In the genomic region with DNA sequence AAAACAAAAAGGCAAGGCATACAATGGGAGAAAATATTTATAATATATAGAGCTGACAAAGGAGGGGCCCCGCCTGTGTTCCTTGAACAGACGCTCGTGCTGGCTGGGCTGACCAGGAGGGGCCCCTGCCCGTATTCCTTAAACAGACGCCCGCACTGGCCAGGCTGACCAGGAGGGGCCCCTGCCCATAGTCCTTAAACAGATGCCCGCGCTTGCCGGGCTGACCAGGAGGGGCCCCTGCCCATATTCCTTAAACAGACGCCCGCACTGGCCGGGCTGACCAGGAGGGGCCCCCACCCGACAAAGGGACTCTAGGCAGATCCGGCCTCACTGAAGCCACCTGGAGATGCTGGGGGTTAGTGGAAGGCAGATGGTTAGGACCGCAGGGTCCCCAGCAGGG, we compare ENCODE assay signal across 1 cellular context.
TF ChIP-seq lines count a peak whose summit lies in the region.

No MANE protein-coding gene starts in this region.

TF ChIP-seq in GM23338, 12 proteins besides CTCF, POLR2A, EP300 and RAD21 (continued from another document):
- TF ChIP-seq, protein P1, sequence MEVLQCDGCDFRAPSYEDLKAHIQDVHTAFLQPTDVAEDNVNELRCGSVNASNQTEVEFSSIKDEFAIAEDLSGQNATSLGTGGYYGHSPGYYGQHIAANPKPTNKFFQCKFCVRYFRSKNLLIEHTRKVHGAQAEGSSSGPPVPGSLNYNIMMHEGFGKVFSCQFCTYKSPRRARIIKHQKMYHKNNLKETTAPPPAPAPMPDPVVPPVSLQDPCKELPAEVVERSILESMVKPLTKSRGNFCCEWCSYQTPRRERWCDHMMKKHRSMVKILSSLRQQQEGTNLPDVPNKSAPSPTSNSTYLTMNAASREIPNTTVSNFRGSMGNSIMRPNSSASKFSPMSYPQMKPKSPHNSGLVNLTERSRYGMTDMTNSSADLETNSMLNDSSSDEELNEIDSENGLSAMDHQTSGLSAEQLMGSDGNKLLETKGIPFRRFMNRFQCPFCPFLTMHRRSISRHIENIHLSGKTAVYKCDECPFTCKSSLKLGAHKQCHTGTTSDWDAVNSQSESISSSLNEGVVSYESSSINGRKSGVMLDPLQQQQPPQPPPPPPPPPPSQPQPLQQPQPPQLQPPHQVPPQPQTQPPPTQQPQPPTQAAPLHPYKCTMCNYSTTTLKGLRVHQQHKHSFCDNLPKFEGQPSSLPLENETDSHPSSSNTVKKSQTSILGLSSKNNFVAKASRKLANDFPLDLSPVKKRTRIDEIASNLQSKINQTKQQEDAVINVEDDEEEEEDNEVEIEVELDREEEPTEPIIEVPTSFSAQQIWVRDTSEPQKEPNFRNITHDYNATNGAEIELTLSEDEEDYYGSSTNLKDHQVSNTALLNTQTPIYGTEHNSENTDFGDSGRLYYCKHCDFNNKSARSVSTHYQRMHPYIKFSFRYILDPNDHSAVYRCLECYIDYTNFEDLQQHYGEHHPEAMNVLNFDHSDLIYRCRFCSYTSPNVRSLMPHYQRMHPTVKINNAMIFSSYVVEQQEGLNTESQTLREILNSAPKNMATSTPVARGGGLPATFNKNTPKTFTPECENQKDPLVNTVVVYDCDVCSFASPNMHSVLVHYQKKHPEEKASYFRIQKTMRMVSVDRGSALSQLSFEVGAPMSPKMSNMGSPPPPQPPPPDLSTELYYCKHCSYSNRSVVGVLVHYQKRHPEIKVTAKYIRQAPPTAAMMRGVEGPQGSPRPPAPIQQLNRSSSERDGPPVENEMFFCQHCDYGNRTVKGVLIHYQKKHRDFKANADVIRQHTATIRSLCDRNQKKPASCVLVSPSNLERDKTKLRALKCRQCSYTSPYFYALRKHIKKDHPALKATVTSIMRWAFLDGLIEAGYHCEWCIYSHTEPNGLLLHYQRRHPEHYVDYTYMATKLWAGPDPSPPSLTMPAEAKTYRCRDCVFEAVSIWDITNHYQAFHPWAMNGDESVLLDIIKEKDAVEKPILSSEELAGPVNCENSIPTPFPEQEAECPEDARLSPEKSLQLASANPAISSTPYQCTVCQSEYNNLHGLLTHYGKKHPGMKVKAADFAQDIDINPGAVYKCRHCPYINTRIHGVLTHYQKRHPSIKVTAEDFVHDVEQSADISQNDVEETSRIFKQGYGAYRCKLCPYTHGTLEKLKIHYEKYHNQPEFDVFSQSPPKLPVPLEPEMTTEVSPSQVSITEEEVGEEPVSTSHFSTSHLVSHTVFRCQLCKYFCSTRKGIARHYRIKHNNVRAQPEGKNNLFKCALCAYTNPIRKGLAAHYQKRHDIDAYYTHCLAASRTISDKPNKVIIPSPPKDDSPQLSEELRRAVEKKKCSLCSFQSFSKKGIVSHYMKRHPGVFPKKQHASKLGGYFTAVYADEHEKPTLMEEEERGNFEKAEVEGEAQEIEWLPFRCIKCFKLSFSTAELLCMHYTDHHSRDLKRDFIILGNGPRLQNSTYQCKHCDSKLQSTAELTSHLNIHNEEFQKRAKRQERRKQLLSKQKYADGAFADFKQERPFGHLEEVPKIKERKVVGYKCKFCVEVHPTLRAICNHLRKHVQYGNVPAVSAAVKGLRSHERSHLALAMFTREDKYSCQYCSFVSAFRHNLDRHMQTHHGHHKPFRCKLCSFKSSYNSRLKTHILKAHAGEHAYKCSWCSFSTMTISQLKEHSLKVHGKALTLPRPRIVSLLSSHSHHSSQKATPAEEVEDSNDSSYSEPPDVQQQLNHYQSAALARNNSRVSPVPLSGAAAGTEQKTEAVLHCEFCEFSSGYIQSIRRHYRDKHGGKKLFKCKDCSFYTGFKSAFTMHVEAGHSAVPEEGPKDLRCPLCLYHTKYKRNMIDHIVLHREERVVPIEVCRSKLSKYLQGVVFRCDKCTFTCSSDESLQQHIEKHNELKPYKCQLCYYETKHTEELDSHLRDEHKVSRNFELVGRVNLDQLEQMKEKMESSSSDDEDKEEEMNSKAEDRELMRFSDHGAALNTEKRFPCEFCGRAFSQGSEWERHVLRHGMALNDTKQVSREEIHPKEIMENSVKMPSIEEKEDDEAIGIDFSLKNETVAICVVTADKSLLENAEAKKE (CRISPR knock-in tag; IDR thresholded peaks at IDR 0.05), result no peak
- TF ChIP-seq EZH2 (IDR thresholded peaks at IDR 0.05; ENCODE audit: low read depth, unreplicated experiment) (no peak), JUNB (IDR thresholded peaks at IDR 0.05; ENCODE audit: unreplicated experiment) (no peak)
- TF ChIP-seq, protein P2, sequence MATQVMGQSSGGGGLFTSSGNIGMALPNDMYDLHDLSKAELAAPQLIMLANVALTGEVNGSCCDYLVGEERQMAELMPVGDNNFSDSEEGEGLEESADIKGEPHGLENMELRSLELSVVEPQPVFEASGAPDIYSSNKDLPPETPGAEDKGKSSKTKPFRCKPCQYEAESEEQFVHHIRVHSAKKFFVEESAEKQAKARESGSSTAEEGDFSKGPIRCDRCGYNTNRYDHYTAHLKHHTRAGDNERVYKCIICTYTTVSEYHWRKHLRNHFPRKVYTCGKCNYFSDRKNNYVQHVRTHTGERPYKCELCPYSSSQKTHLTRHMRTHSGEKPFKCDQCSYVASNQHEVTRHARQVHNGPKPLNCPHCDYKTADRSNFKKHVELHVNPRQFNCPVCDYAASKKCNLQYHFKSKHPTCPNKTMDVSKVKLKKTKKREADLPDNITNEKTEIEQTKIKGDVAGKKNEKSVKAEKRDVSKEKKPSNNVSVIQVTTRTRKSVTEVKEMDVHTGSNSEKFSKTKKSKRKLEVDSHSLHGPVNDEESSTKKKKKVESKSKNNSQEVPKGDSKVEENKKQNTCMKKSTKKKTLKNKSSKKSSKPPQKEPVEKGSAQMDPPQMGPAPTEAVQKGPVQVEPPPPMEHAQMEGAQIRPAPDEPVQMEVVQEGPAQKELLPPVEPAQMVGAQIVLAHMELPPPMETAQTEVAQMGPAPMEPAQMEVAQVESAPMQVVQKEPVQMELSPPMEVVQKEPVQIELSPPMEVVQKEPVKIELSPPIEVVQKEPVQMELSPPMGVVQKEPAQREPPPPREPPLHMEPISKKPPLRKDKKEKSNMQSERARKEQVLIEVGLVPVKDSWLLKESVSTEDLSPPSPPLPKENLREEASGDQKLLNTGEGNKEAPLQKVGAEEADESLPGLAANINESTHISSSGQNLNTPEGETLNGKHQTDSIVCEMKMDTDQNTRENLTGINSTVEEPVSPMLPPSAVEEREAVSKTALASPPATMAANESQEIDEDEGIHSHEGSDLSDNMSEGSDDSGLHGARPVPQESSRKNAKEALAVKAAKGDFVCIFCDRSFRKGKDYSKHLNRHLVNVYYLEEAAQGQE (IDR thresholded peaks at IDR 0.05; ENCODE audit: unreplicated experiment), result no peak
